25 cellular contexts compared by ENCODE assay signal in the genomic region with DNA sequence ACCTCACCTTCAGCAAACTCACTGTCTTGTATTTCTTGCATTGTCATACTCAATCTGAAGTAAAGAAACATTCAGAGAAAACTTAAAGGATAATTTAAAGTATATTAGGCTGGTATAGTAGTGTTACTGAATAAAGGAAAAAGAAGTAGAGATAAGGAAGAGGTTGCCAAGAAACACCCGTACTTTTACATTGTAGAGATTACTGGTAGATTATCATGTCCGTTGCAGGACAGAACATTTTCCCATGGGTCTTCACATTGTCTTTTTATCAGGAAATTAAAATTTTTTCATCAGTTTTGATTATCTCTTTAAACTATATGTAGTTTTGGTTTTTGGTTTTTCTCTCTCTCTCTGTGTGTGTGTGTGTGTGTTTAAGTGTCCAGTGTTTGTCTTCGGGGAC. TPM values are rescaled to one million over a fixed set of nuclear protein-coding genes. Genes with fewer than 3 reads are reported as not detected.
DNase-seq lines count a peak whose midpoint lies in the region; ATAC-seq and TF ChIP-seq lines count a peak whose summit lies in the region.
"Had no signal": no experiment of that assay in that cellular context is flagged by ENCODE, and none has a peak within 500 bp of the region (broad histone marks: within the 10 kb centered on the region; RNA-seq: fewer than 3 reads in every experiment).

No MANE protein-coding gene starts in this region.

- no TSS peak for BruUV-seq in mammary epithelial cell (replicated peaks; lab: Mats Ljungman, UMichigan)

- dilution Hi-C loops in mammary epithelial cell (cut with HindIII; ENCODE audit: low sequenced_read_pairs), result no loop called here

- peaks cover 48 to 51% of the 10 kb centered on the region in 2 donors for H3K4me1 Mint-ChIP-seq in natural killer cell treated with Interleukin-12 subunit alpha and Interleukin-12 subunit beta and Interleukin-15 and Interleukin-18, amount 100 ng/mL, for 72 hours (ENCODE audit: low read depth in 2 of 2)
- peaks cover 33 to 35% of the 10 kb centered on the region in 2 donors for H3K4me1 Mint-ChIP-seq in natural killer cell
- peaks cover 72% of the 10 kb centered on the region for H3K4me1 Mint-ChIP-seq in central memory CD8-positive, alpha-beta T cell

- H3K79me2 ChIP-seq in mammary epithelial cell (ENCODE audit: insufficient read depth, low read length), result no peaks in the 10 kb centered on the region

- H3K4me2 ChIP-seq in mammary epithelial cell (ENCODE audit: insufficient read depth, low read depth, low read length), result no peak overlapping the region

- H3K4me1 ChIP-seq in mammary epithelial cell (ENCODE audit: insufficient read depth, low read length), result peaks cover 29% of the 10 kb centered on the region

- H3K27me3 Mint-ChIP-seq in natural killer cell treated with Interleukin-12 subunit alpha and Interleukin-12 subunit beta and Interleukin-15 and Interleukin-18, amount 100 ng/mL, for 72 hours, result no peaks in the 10 kb centered on the region
- H3K27me3 Mint-ChIP-seq in natural killer cell (ENCODE audit: low read depth in 2 of 2), result no peaks in the 10 kb centered on the region
- H3K27me3 Mint-ChIP-seq in central memory CD8-positive, alpha-beta T cell, result no peaks in the 10 kb centered on the region
- H3K27me3 Mint-ChIP-seq: B cell had no signal

- H3K36me3 ChIP-seq in mammary epithelial cell (ENCODE audit: insufficient read depth, low read length), result no peaks in the 10 kb centered on the region

- WGBS in mammary epithelial cell (ENCODE audit: low coverage, missing lambda C conversion rate), result 100% methylated on average over 3 of the region's 3 CpGs

- H3K27me3 ChIP-seq in mammary epithelial cell (ENCODE audit: insufficient read depth, low read length), result no peaks in the 10 kb centered on the region

- ATAC-seq in natural killer cell treated with Interleukin-12 subunit alpha and Interleukin-12 subunit beta and Interleukin-15 and Interleukin-18, amount 100 ng/mL, for 72 hours, result no peak
- ATAC-seq in natural killer cell, result no peak
- ATAC-seq in central memory CD8-positive, alpha-beta T cell (replicated peaks; ENCODE audit: extremely low read depth, poor library complexity, severe bottlenecking), result no peak
- ATAC-seq in HG03175 (IDR thresholded peaks at IDR 0.05; ENCODE audit: unreplicated experiment), result no peak
- ATAC-seq: HepG2 had no signal

- no peak overlapping the region for H3K27ac ChIP-seq in mammary epithelial cell (ENCODE audit: insufficient read depth, low read depth, low read length)
- H3K27ac ChIP-seq: HL-60 had no signal

- no peaks in the 10 kb centered on the region for H3K9me3 ChIP-seq in mammary epithelial cell (replicated peaks; ENCODE audit: insufficient read depth, low read length)

- DNase-seq in natural killer cell treated with Interleukin-12 subunit alpha and Interleukin-12 subunit beta and Interleukin-15 and Interleukin-18, amount 100 ng/mL, for 72 hours (ENCODE audit: low spot score), result no peak
- no peak for DNase-seq in natural killer cell
- DNase-seq in OCI-M1 (lab: John Stamatoyannopoulos, UW), result peak; percentile 55
- no peak for DNase-seq in central memory CD8-positive, alpha-beta T cell (ENCODE audit: low spot score in 2 of 2)
- no peak for DNase-seq in NCI-H1694 (lab: John Stamatoyannopoulos, UW)
- no peak for DNase-seq in mammary epithelial cell
- DNase-seq: DMS153, H7, HFFc6, KG1, NCI-H1092 treated with DMSO at 0.1 percent for 48 hours, NCI-H146, NCI-H2029 treated with DMSO at 0.1 percent for 48 hours, NCI-H226, NCI-H510A treated with DMSO at 0.1 percent for 48 hours, NCI-H748 treated with DMSO at 0.1 percent for 48 hours, Right ventricle myocardium superior had no signal

- intact Hi-C loops in natural killer cell (cut with micrococcal nuclease) (no loop called here), mammary epithelial cell (cut with micrococcal nuclease) (no loop called here)

- peak overlapping the region in 1 of 2 donors; percentile 52 for H3K27ac Mint-ChIP-seq in natural killer cell treated with Interleukin-12 subunit alpha and Interleukin-12 subunit beta and Interleukin-15 and Interleukin-18, amount 100 ng/mL, for 72 hours
- no peak overlapping the region for H3K27ac Mint-ChIP-seq in natural killer cell
- H3K27ac Mint-ChIP-seq in central memory CD8-positive, alpha-beta T cell (ENCODE audit: low read depth), result peak overlapping the region; percentile 2
- H3K27ac Mint-ChIP-seq: B cell, HFFc6 had no signal

- no peak overlapping the region for H3K4me3 ChIP-seq in mammary epithelial cell (replicated peaks in 1 of 3; ENCODE audit: insufficient read depth in 1 of 3, low read depth in 2 of 3, low read length in 3 of 3)

- peaks cover 17% of the 10 kb centered on the region for H3K36me3 Mint-ChIP-seq in natural killer cell treated with Interleukin-12 subunit alpha and Interleukin-12 subunit beta and Interleukin-15 and Interleukin-18, amount 100 ng/mL, for 72 hours
- peaks cover 7% of the 10 kb centered on the region for H3K36me3 Mint-ChIP-seq in natural killer cell
- peaks cover 17% of the 10 kb centered on the region for H3K36me3 Mint-ChIP-seq in central memory CD8-positive, alpha-beta T cell (ENCODE audit: insufficient read depth)

- no peak overlapping the region for H3K9ac ChIP-seq in mammary epithelial cell (ENCODE audit: insufficient read depth, low read length)

- peak overlapping the region; percentile 28 for H3K4me3 Mint-ChIP-seq in natural killer cell treated with Interleukin-12 subunit alpha and Interleukin-12 subunit beta and Interleukin-15 and Interleukin-18, amount 100 ng/mL, for 72 hours
- no peak overlapping the region for H3K4me3 Mint-ChIP-seq in natural killer cell
- H3K4me3 Mint-ChIP-seq in central memory CD8-positive, alpha-beta T cell, result no peak overlapping the region
- H3K4me3 Mint-ChIP-seq: B cell, CD14-positive monocyte, HFFc6 had no signal

- no peak overlapping the region for H2AFZ ChIP-seq in mammary epithelial cell (ENCODE audit: low read depth, low read length)

- no peaks in the 10 kb centered on the region for H4K20me1 ChIP-seq in mammary epithelial cell (ENCODE audit: insufficient read depth, low read length)

- CTCF ChIA-PET in mammary epithelial cell (lab: Charles Lee; ENCODE audit: low non-redundant PET), result no interaction called here

- in situ Hi-C loops in mammary epithelial cell (cut with MboI; ENCODE audit: low sequenced_read_pairs in 2 of 2), result no loop called here

- TF ChIP-seq CTCF in natural killer cell (IDR thresholded peaks at IDR 0.05), result no peak
- no peak for TF ChIP-seq CTCF in mammary epithelial cell (conservative IDR thresholded peaks at IDR 0.05 in 1 of 2, IDR thresholded peaks at IDR 0.05 in 1 of 2; ENCODE audit: extremely low read depth in 1 of 2, insufficient read depth in 1 of 2, low read depth in 1 of 2, low read length in 2 of 2)

- no peaks in the 10 kb centered on the region for H3K9me3 Mint-ChIP-seq in natural killer cell treated with Interleukin-12 subunit alpha and Interleukin-12 subunit beta and Interleukin-15 and Interleukin-18, amount 100 ng/mL, for 72 hours
- no peaks in the 10 kb centered on the region for H3K9me3 Mint-ChIP-seq in natural killer cell
- H3K9me3 Mint-ChIP-seq in central memory CD8-positive, alpha-beta T cell, result no peaks in the 10 kb centered on the region
- H3K9me3 Mint-ChIP-seq: HFFc6 had no signal

RNA-seq across cellular contexts. Expression of gene GPR183, which starts 19.9 kb away (rescaled TPM):
- total RNA-seq in natural killer cell treated with Interleukin-12 subunit alpha and Interleukin-12 subunit beta and Interleukin-15 and Interleukin-18, amount 100 ng/mL, for 72 hours, result 10 to 100 TPM in 1 of 2 donors, 1 to 10 TPM in 1; 5.4 to 10.2 TPM
- 10 to 100 TPM; 20.0 to 47.0 (median 41.1) TPM for total RNA-seq in natural killer cell
- total RNA-seq in mammary epithelial cell, result not detected
- not detected for polyA plus RNA-seq in mammary epithelial cell
- polyA minus RNA-seq in mammary epithelial cell, result not detected
- total RNA-seq: G401, H7, HepG2, HT-29, SK-MEL-5 had no signal
- polyA plus RNA-seq: HepG2 had no signal

Comparison
In these comparisons a context has a peak if more than half of its experiments do, and no peak if none do; other contexts are left out.
1. RNA of gene GPR183, which starts 19.9 kb away (total RNA-seq): 20.0 to 47.0 TPM in natural killer cell and 5.4 to 10.2 TPM in natural killer cell treated with Interleukin-12 subunit alpha and Interleukin-12 subunit beta and Interleukin-15 and Interleukin-18, amount 100 ng/mL, for 72 hours; not detected in mammary epithelial cell; every median in the first group is over 4 times any median in the second.